ENCODE assay signal across 1 cellular context in genomic region chr1:108551157-108551862, GRCh38.
TF ChIP-seq lines count a peak whose summit lies in the region.

No MANE protein-coding gene starts in this region.

TF ChIP-seq in GM12878, 131 proteins besides CTCF, POLR2A, EP300 and RAD21 (continued from another document):
- TF ChIP-seq, protein P1, sequence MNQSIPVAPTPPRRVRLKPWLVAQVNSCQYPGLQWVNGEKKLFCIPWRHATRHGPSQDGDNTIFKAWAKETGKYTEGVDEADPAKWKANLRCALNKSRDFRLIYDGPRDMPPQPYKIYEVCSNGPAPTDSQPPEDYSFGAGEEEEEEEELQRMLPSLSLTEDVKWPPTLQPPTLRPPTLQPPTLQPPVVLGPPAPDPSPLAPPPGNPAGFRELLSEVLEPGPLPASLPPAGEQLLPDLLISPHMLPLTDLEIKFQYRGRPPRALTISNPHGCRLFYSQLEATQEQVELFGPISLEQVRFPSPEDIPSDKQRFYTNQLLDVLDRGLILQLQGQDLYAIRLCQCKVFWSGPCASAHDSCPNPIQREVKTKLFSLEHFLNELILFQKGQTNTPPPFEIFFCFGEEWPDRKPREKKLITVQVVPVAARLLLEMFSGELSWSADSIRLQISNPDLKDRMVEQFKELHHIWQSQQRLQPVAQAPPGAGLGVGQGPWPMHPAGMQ (IDR thresholded peaks at IDR 0.05; ENCODE audit: borderline replicate concordance): no peak
- TF ChIP-seq BACH1 (IDR thresholded peaks at IDR 0.05; ENCODE audit: borderline replicate concordance) (peak; percentile 95), BCL11A (IDR thresholded peaks at IDR 0.05; ENCODE audit: low read depth, low read length) (peak; percentile 94), CREB1 (IDR thresholded peaks at IDR 0.05; ENCODE audit: low read depth) (peak; percentile 62; the same call in 1 of the 2 replicates), JUNB (IDR thresholded peaks at IDR 0.05) (peak; percentile 99), MTA2 (IDR thresholded peaks at IDR 0.05; ENCODE audit: low read depth) (peak; percentile 95), ZNF217 (IDR thresholded peaks at IDR 0.05) (peak; percentile 87), PAX5 (IDR thresholded peaks at IDR 0.05; ENCODE audit: borderline replicate concordance, low read depth, low read length) (peak; percentile 56; the same call in 1 of the 2 replicates), NFIC (IDR thresholded peaks at IDR 0.05; ENCODE audit: low read depth, low read length) (peak; percentile 99), ZBED1 (IDR thresholded peaks at IDR 0.05; ENCODE audit: borderline replicate concordance) (peak; percentile 86; the same call in 1 of the 2 replicates), RELB (IDR thresholded peaks at IDR 0.05; ENCODE audit: low read depth) (peak; percentile 87), TBL1XR1 (IDR thresholded peaks at IDR 0.05; ENCODE audit: low read depth, low read length) (peak; percentile 83), KLF5 (IDR thresholded peaks at IDR 0.05; ENCODE audit: partially characterized antibody) (no peak), PBX3 (IDR thresholded peaks at IDR 0.05; ENCODE audit: insufficient replicate concordance, low read depth, low read length) (no peak), CEBPB (IDR thresholded peaks at IDR 0.05; ENCODE audit: borderline replicate concordance in 1 of 2, low read depth in 2 of 2, low read length in 2 of 2) (0 out of 4 replicates have a peak, but pooled peaks of 1 of the 2 experiments have one; percentile 79), TCF3 (IDR thresholded peaks at IDR 0.05; ENCODE audit: borderline replicate concordance, insufficient read depth, low read depth, low read length) (0 out of 2 replicates have a peak, but pooled peaks have one; percentile 25), SIN3A (IDR thresholded peaks at IDR 0.05; ENCODE audit: low read depth, low read length) (no peak), PML (IDR thresholded peaks at IDR 0.05; ENCODE audit: low read length) (peak; percentile 83), NR2C1 (IDR thresholded peaks at IDR 0.05) (no peak), GATAD2B (conservative IDR thresholded peaks at IDR 0.05; ENCODE audit: low read depth) (peak; percentile 60; the same call in 1 of the 2 replicates)
- TF ChIP-seq, protein P2, sequence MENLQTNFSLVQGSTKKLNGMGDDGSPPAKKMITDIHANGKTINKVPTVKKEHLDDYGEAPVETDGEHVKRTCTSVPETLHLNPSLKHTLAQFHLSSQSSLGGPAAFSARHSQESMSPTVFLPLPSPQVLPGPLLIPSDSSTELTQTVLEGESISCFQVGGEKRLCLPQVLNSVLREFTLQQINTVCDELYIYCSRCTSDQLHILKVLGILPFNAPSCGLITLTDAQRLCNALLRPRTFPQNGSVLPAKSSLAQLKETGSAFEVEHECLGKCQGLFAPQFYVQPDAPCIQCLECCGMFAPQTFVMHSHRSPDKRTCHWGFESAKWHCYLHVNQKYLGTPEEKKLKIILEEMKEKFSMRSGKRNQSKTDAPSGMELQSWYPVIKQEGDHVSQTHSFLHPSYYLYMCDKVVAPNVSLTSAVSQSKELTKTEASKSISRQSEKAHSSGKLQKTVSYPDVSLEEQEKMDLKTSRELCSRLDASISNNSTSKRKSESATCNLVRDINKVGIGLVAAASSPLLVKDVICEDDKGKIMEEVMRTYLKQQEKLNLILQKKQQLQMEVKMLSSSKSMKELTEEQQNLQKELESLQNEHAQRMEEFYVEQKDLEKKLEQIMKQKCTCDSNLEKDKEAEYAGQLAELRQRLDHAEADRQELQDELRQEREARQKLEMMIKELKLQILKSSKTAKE (IDR thresholded peaks at IDR 0.05; ENCODE audit: low read depth, poor library complexity, severe bottlenecking): peak; percentile 85
- TF ChIP-seq, protein P3, sequence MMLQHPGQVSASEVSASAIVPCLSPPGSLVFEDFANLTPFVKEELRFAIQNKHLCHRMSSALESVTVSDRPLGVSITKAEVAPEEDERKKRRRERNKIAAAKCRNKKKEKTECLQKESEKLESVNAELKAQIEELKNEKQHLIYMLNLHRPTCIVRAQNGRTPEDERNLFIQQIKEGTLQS (IDR thresholded peaks at IDR 0.05; ENCODE audit: borderline replicate concordance, extremely low read depth, low read depth, low read length): no peak
